29 cellular contexts compared by ENCODE assay signal in the genomic region with DNA sequence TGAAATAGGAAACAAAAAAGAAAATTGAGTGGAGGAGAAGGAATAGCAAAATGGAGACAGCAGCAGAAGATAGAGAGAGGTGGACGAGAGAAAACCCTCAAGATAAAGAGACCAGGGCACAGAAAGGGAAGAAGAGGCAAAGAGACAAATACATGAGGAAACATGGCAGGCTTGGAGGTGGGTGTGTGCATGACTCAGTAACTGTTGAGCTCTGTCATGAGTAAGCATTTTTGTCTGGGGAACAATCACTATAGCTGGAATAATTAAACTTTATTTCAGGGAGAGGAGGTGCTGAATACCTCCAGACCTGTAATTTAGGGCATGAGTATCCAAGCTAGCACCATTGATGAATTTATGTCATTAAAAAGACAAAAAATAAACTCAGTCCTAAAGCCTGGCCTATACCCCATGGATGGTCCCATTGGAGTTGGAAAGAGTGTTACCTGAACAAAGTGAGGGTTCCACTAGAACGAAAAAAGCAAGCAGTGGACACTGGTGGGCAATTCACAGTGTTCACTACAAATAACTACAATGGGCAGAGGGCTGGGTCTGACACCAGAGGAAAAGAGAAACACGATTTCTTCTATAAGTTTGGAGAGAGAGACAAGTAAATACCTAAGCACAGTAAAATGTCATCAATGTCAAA.
A peak's percentile ranks its signal among the peaks of the same experiment; 100 is the strongest.
DNase-seq lines count a peak whose midpoint lies in the region; ATAC-seq, FAIRE-seq and TF ChIP-seq lines count a peak whose summit lies in the region.
"Had no signal": no experiment of that assay in that cellular context is flagged by ENCODE, and none has a peak within 500 bp of the region (broad histone marks: within the 10 kb centered on the region; RNA-seq: fewer than 3 reads in every experiment).

No MANE protein-coding gene starts in this region.

- no peak overlapping the region for H2AFZ ChIP-seq in H9 (ENCODE audit: low read length)
- peak overlapping the region; percentile 90 for H2AFZ ChIP-seq in K562 (ENCODE audit: low read depth, low read length)

- in situ Hi-C loops in K562 (cut with MboI) = no loop called here

- no peak overlapping the region for H3K56ac ChIP-seq in H9 (ENCODE audit: insufficient read length, low read depth, low read length)

- H4K5ac ChIP-seq in H9 (ENCODE audit: insufficient read length, low read depth, low read length) = no peak overlapping the region

- POLR2A ChIA-PET in K562 (lab: Yijun Ruan, JAX) = interaction anchor here (0.6 kb wide), 1 partner anchor 86 kb away, joined by 3 read pairs; no protein-coding TSS in a partner anchor

- H3K36me3 ChIP-seq in K562 (ENCODE audit: control insufficient read depth, insufficient read depth, low read length) (no peaks in the 10 kb centered on the region), pancreas (no peaks in the 10 kb centered on the region)
- H3K36me3 ChIP-seq: left lung had no signal

- no peak overlapping the region for H2BK15ac ChIP-seq in H9 (ENCODE audit: low read depth, low read length)

- H3K79me2 ChIP-seq in H9 (ENCODE audit: insufficient read depth, low read length) (no peaks in the 10 kb centered on the region), K562 (ENCODE audit: control insufficient read depth, insufficient read depth, low read length) (no peaks in the 10 kb centered on the region)

- no TSS peak for BruUV-seq in K562 (replicated peaks; lab: Mats Ljungman, UMichigan)

- no peak overlapping the region for H3K9ac ChIP-seq in H9 (ENCODE audit: extremely low read depth, insufficient read length, low read length)
- H3K9ac ChIP-seq in K562 (ENCODE audit: insufficient read depth in 1 of 2, low read depth in 2 of 2, low read length in 2 of 2) = no peak overlapping the region

- H4K91ac ChIP-seq in H9 (ENCODE audit: insufficient read length, low read depth, low read length) = no peak overlapping the region

- no peak overlapping the region for H3K18ac ChIP-seq in H9 (ENCODE audit: insufficient read length, low read depth, low read length)

- H3K4ac ChIP-seq in H9 (ENCODE audit: low read depth, low read length) = no peak overlapping the region

- H2BK20ac ChIP-seq in H9 (ENCODE audit: low read depth, low read length, poor library complexity, severe bottlenecking) = peak overlapping the region; percentile 64

- H3K79me1 ChIP-seq in H9 (ENCODE audit: insufficient read depth, low read depth, low read length, poor library complexity, severe bottlenecking) = no peaks in the 10 kb centered on the region

- no peaks in the 10 kb centered on the region for H3K36me3 Mint-ChIP-seq in H9 (ENCODE audit: insufficient read depth in 1 of 3, low read depth in 3 of 3)
- peaks cover 3% of the 10 kb centered on the region for H3K36me3 Mint-ChIP-seq in nephron progenitor cell (ENCODE audit: low read depth)
- H3K36me3 Mint-ChIP-seq: activated naive CD8-positive, alpha-beta T cell treated with anti-CD3 and anti-CD28 coated beads for 36 hours; CD4-positive, alpha-beta memory T cell; naive B cell; type B pancreatic cell; WTC11 had no signal

- no peak overlapping the region for H3K4me3 Mint-ChIP-seq in H9
- H3K4me3 Mint-ChIP-seq in nephron progenitor cell = no peak overlapping the region
- H3K4me3 Mint-ChIP-seq: activated naive CD8-positive, alpha-beta T cell treated with anti-CD3 and anti-CD28 coated beads for 36 hours; activated T-helper 1 cell treated with anti-CD3 and anti-CD28 coated beads, Interleukin-12 subunit alpha, Interleukin-12 subunit beta, Interleukin-2, Interleukin-4 antibody, amounts not matched to agents 30 ng/mL and 10 ng/mL and 1 ng/mL, durations not matched to agents 14 hours and 24 hours and 36 hours; CD4-positive, alpha-beta memory T cell; naive B cell; type B pancreatic cell; WTC11 had no signal

- TF ChIP-seq CTCF in H9 (conservative IDR thresholded peaks at IDR 0.05) = no peak
- TF ChIP-seq CTCF in K562 (IDR thresholded peaks at IDR 0.05 in 2 of 3, conservative IDR thresholded peaks at IDR 0.05 in 1 of 3; ENCODE audit: insufficient read depth in 2 of 3, low read depth in 1 of 3, low read length in 3 of 3) = no peak
- no peak for TF ChIP-seq CTCF in nephron progenitor cell (IDR thresholded peaks at IDR 0.05)
- no peak for TF ChIP-seq CTCF in pancreas (IDR thresholded peaks at IDR 0.05)

- no peaks in the 10 kb centered on the region for H3K23me2 ChIP-seq in H9 (ENCODE audit: insufficient read length, low read depth, low read length, poor library complexity, severe bottlenecking)

- H3K27ac ChIP-seq in H9 (ENCODE audit: insufficient read length, low read depth, low read length) (no peak overlapping the region), K562 (ENCODE audit: extremely low read depth, low read depth, low read length) (peak overlapping the region; percentile 83), pancreas (no peak overlapping the region)
- H3K27ac ChIP-seq: body of pancreas, left lung had no signal

- WGBS in H9 (ENCODE audit: extremely low coverage, insufficient read length, low lambda C conversion rate) = no CpG with 5 or more reads among the region's 3 CpGs
- 9% methylated on average over 3 of the region's 3 CpGs for WGBS in K562 (ENCODE audit: insufficient coverage, low coverage, missing lambda C conversion rate)
- WGBS in pancreas, 2 donors = 35 to 59% methylated on average over 3 of the region's 3 CpGs

- H4K20me1 ChIP-seq in H9 (ENCODE audit: control insufficient read depth, insufficient read depth, insufficient read length) (no peaks in the 10 kb centered on the region), K562 (replicated peaks; ENCODE audit: control insufficient read depth, insufficient read depth, low read length) (no peaks in the 10 kb centered on the region)

- TF ChIP-seq RAD21 in K562 (CRISPR knock-in tag; conservative IDR thresholded peaks at IDR 0.05 in 1 of 2, IDR thresholded peaks at IDR 0.05 in 1 of 2) = no peak

- no peak overlapping the region for H3K4me2 ChIP-seq in H9 (ENCODE audit: insufficient read depth, insufficient read length, low read length)
- peak overlapping the region; percentile 50 for H3K4me2 ChIP-seq in K562 (ENCODE audit: insufficient read depth, low read length)

- FAIRE-seq in K562 (lab: Jason Lieb, UNC) (peak; percentile 91), pancreas (lab: Jason Lieb, UNC) (no peak)
- FAIRE-seq: GM12878, small intestine had no signal

- no peak overlapping the region for H3K23ac ChIP-seq in H9 (ENCODE audit: insufficient read length, low read depth, low read length)

- ATAC-seq in K562 (peak; percentile 94), pancreas (no peak)
- ATAC-seq: body of pancreas, GM12878, left lung, WTC11 had no signal

- peak overlapping the region in 1 of 3 experiments; percentile 65; a peak in 2 of 7 replicates for H3K27ac Mint-ChIP-seq in H9
- no peak overlapping the region for H3K27ac Mint-ChIP-seq in nephron progenitor cell
- H3K27ac Mint-ChIP-seq: activated naive CD8-positive, alpha-beta T cell treated with anti-CD3 and anti-CD28 coated beads for 36 hours; activated T-helper 1 cell treated with anti-CD3 and anti-CD28 coated beads, Interleukin-12 subunit alpha, Interleukin-12 subunit beta, Interleukin-2, Interleukin-4 antibody, amounts not matched to agents 30 ng/mL and 10 ng/mL and 1 ng/mL, durations not matched to agents 14 hours and 24 hours and 36 hours; naive B cell; type B pancreatic cell; WTC11 had no signal

- no peaks in the 10 kb centered on the region for H3K9me3 Mint-ChIP-seq in H9
- no peaks in the 10 kb centered on the region for H3K9me3 Mint-ChIP-seq in nephron progenitor cell
- H3K9me3 Mint-ChIP-seq: activated naive CD8-positive, alpha-beta T cell treated with anti-CD3 and anti-CD28 coated beads for 36 hours; activated T-helper 1 cell treated with anti-CD3 and anti-CD28 coated beads, Interleukin-12 subunit alpha, Interleukin-12 subunit beta, Interleukin-2, Interleukin-4 antibody, amounts not matched to agents 30 ng/mL and 10 ng/mL and 1 ng/mL, durations not matched to agents 14 hours and 24 hours and 36 hours; type B pancreatic cell; WTC11 had no signal

- H2BK12ac ChIP-seq in H9 (ENCODE audit: insufficient read length, low read depth, low read length) = no peak overlapping the region

- H3K9me1 ChIP-seq in K562 (ENCODE audit: control insufficient read depth, insufficient read depth, low read length) = no peaks in the 10 kb centered on the region

- DNase-seq in H9 = no peak
- peak; percentile 83 for DNase-seq in OCI-M1 (lab: John Stamatoyannopoulos, UW)
- DNase-seq in K562 (ENCODE audit: extremely low read depth in 1 of 4, low spot score in 3 of 4) = peak; percentile 31 to 85 (median 60)
- DNase-seq in skeletal muscle cell (ENCODE audit: low read depth) = peak; percentile 3
- no peak for DNase-seq in nephron progenitor cell
- DNase-seq in HPDE6-E6E7 (ENCODE audit: extremely low spot score) = no peak
- DNase-seq in pancreas = no peak
- DNase-seq in activated naive CD4-positive, alpha-beta T cell (lab: John Stamatoyannopoulos, UW) = no peak
- DNase-seq: activated naive CD8-positive, alpha-beta T cell treated with anti-CD3 and anti-CD28 coated beads for 36 hours; AML-193; body of pancreas; CD4-positive, alpha-beta memory T cell; DMS153; foreskin melanocyte; H7; Kasumi-1; left lung; naive B cell; NCI-H1105 treated with DMSO at 0.1 percent for 48 hours; NCI-H2107; nucleus accumbens; RPMI8226; small intestine; stimulated activated CD4-positive, alpha-beta T cell treated with anti-CD3 and anti-CD28 coated beads, Interleukin-1b, Interleukin-23, amount 100 ng/mL, for 48 hours; T-helper 2 cell had no signal

- H2BK120ac ChIP-seq in H9 (ENCODE audit: low read depth, low read length, poor library complexity, severe bottlenecking) = no peak overlapping the region

- TF ChIP-seq POLR2A in K562 (conservative IDR thresholded peaks at IDR 0.05) = no peak

- H3K9me3 ChIP-seq in H9 (ENCODE audit: control insufficient read depth, low read depth, low read length) (no peaks in the 10 kb centered on the region), K562 (replicated peaks; ENCODE audit: control insufficient read depth, insufficient read depth, low read depth, low read length) (no peaks in the 10 kb centered on the region), pancreas (no peaks in the 10 kb centered on the region)
- H3K9me3 ChIP-seq: body of pancreas, left lung had no signal

- H3K27me3 ChIP-seq in H9 (ENCODE audit: insufficient read depth, low read length) = no peaks in the 10 kb centered on the region
- no peaks in the 10 kb centered on the region for H3K27me3 ChIP-seq in K562 (ENCODE audit: control insufficient read depth in 2 of 2, insufficient read depth in 2 of 2, low read length in 2 of 2)
- no peaks in the 10 kb centered on the region for H3K27me3 ChIP-seq in pancreas
- H3K27me3 ChIP-seq: body of pancreas, left lung had no signal

- no peaks in the 10 kb centered on the region for H3K27me3 Mint-ChIP-seq in H9 (ENCODE audit: low read depth)
- peaks cover 3% of the 10 kb centered on the region for H3K27me3 Mint-ChIP-seq in nephron progenitor cell (ENCODE audit: low read depth, poor library complexity)
- H3K27me3 Mint-ChIP-seq: activated naive CD8-positive, alpha-beta T cell treated with anti-CD3 and anti-CD28 coated beads for 36 hours; naive B cell; type B pancreatic cell had no signal

- H3K4me3 ChIP-seq in K562 = no peak overlapping the region
- no peak overlapping the region for H3K4me3 ChIP-seq in skeletal muscle cell (ENCODE audit: low read depth, low read length)
- no peak overlapping the region for H3K4me3 ChIP-seq in pancreas
- H3K4me3 ChIP-seq: body of pancreas, GM12878, left lung had no signal

- TF ChIP-seq EP300 in K562 (IDR thresholded peaks at IDR 0.05; ENCODE audit: low read length) = peak; percentile 87

- no peak overlapping the region for H3K14ac ChIP-seq in H9 (ENCODE audit: insufficient read depth, low read length)

- H2BK5ac ChIP-seq in H9 (ENCODE audit: insufficient read length, low read length) = no peak overlapping the region

- intact Hi-C loops in K562 (cut with micrococcal nuclease) = loop anchor here (5.0 kb wide), 1 partner anchor 83 kb away; no protein-coding TSS in a partner anchor
- intact Hi-C loops in pancreas (cut with DNase I) = no loop called here

- H4K8ac ChIP-seq in H9 (replicated peaks; ENCODE audit: insufficient read length, low read depth, low read length) = no peak overlapping the region

- peaks cover 9% of the 10 kb centered on the region; the same call in 1 of the 2 replicates for H3K4me1 ChIP-seq in H9 (ENCODE audit: insufficient read depth, low read length)
- H3K4me1 ChIP-seq in K562 (replicated peaks in 1 of 2; ENCODE audit: control insufficient read depth in 2 of 2, insufficient read depth in 2 of 2, low read length in 2 of 2) = peaks cover 2 to 37% of the 10 kb centered on the region in 2 experiments; a peak in 4 of 5 replicates
- no peaks in the 10 kb centered on the region for H3K4me1 ChIP-seq in pancreas
- H3K4me1 ChIP-seq: body of pancreas, left lung had no signal

- CTCF ChIA-PET in K562 (lab: Yijun Ruan, JAX; ENCODE audit: low intra/inter-chr PET ratio) = no interaction called here

- no peak overlapping the region for H2AK5ac ChIP-seq in H9 (ENCODE audit: insufficient read length, low read length)

- no peak overlapping the region for H3T11ph ChIP-seq in H9 (ENCODE audit: low read length)

- H3K4me1 Mint-ChIP-seq in H9 (peaks cover 31 to 36% of the 10 kb centered on the region in 2 experiments), nephron progenitor cell (peaks cover 9% of the 10 kb centered on the region)
- H3K4me1 Mint-ChIP-seq: activated naive CD8-positive, alpha-beta T cell treated with anti-CD3 and anti-CD28 coated beads for 36 hours; naive B cell had no signal

Comparison
In these comparisons a context has a peak if more than half of its experiments do, and no peak if none do; other contexts are left out.
1. DNase-seq: peak in OCI-M1 (single experiment), K562 (4 of 4) and skeletal muscle cell (single experiment); none in H9 (single experiment), nephron progenitor cell (single experiment), HPDE6-E6E7 (single experiment), pancreas (0 of 6) and activated naive CD4-positive, alpha-beta T cell (0 of 4).